ENCODE assay signal across 8 cellular contexts in genomic region chr11:65121865-65122696, GRCh38. TPM values are rescaled to one million over a fixed set of nuclear protein-coding genes. Genes with fewer than 3 reads are reported as not detected.
A peak's percentile ranks its signal among the peaks of the same experiment; 100 is the strongest.
DNase-seq lines count a peak whose midpoint lies in the region; ATAC-seq and TF ChIP-seq lines count a peak whose summit lies in the region.

FAU (minus strand) TSS chr11:65122134; CDS start chr11:65121813, 321 bp downstream.
MRPL49 (plus strand) TSS chr11:65122321; CDS start chr11:65122347, 26 bp downstream.

- no peaks in the 10 kb centered on the region for H3K9me3 Mint-ChIP-seq in T-helper 1 cell treated with Interleukin-12 subunit alpha and Interleukin-12 subunit beta and Interleukin-4 antibody, amounts not matched to agents 30 μg/mL and 1 μg/mL, for 36 hours

- peak within 1 kb of the TSS; percentile 96 for H3K4me3 Mint-ChIP-seq in T-helper 1 cell treated with Interleukin-12 subunit alpha and Interleukin-12 subunit beta and Interleukin-4 antibody, amounts not matched to agents 30 μg/mL and 1 μg/mL, for 36 hours

- peak within 1 kb of the TSS; percentile 97 for H3K27ac Mint-ChIP-seq in T-helper 1 cell treated with Interleukin-12 subunit alpha and Interleukin-12 subunit beta and Interleukin-4 antibody, amounts not matched to agents 30 μg/mL and 1 μg/mL, for 36 hours

- H3K36me3 ChIP-seq in prostate gland (peaks cover 15% of the 10 kb centered on the region in 2 donors), urinary bladder (ENCODE audit: insufficient read depth) (no peaks in the 10 kb centered on the region)

- peak within 1 kb of the TSS; percentile 65 to 79 for H3K4me3 ChIP-seq in prostate gland
- H3K4me3 ChIP-seq in urinary bladder (ENCODE audit: low read depth, low read length), result peak within 1 kb of the TSS; percentile 71

- no peaks in the 10 kb centered on the region for H3K9me3 ChIP-seq in prostate gland

- intact Hi-C loops in left cardiac atrium (cut with DNase I), result loop anchor here in 1 of 2 donors (5.0 kb wide), 1 partner anchor 60 kb away; the partner anchor contains the start of gene CAPN1
- intact Hi-C loops in prostate gland (cut with DNase I), result no loop called here

- peak within 1 kb of the TSS; percentile 90 to 96 for H3K27ac ChIP-seq in prostate gland
- H3K27ac ChIP-seq in urinary bladder (ENCODE audit: low read depth), result peak within 1 kb of the TSS; percentile 91

- TF ChIP-seq POLR2A in prostate gland (IDR thresholded peaks at IDR 0.05), result peak; percentile 98

- no peak for TF ChIP-seq CTCF in GM13976 (IDR thresholded peaks at IDR 0.05; ENCODE audit: borderline replicate concordance, control extremely low read depth, extremely low read depth, insufficient read depth, missing control alignments)
- peak in 1 of 4 experiments; percentile 18 for TF ChIP-seq CTCF in prostate gland (IDR thresholded peaks at IDR 0.05)

- peaks cover 31% of the 10 kb centered on the region for H3K4me1 Mint-ChIP-seq in T-helper 1 cell treated with Interleukin-12 subunit alpha and Interleukin-12 subunit beta and Interleukin-4 antibody, amounts not matched to agents 30 μg/mL and 1 μg/mL, for 36 hours (ENCODE audit: low read depth)

- ATAC-seq in HG02870 (IDR thresholded peaks at IDR 0.05; ENCODE audit: unreplicated experiment) (peak; percentile 56), left cardiac atrium (peak; percentile 91 to 93)

- H3K27me3 ChIP-seq in prostate gland (replicated peaks; ENCODE audit: insufficient read depth), result no peaks in the 10 kb centered on the region

- peaks cover 12% of the 10 kb centered on the region for H3K4me1 ChIP-seq in prostate gland (replicated peaks)
- H3K4me1 ChIP-seq in urinary bladder (ENCODE audit: insufficient read depth), result no peaks in the 10 kb centered on the region

- WGBS in prostate gland, result under 1% methylated on average over 64 of the region's 64 CpGs
- WGBS in urinary bladder, result under 1% methylated on average over 64 of the region's 64 CpGs

- H3K27me3 Mint-ChIP-seq in T-helper 1 cell treated with Interleukin-12 subunit alpha and Interleukin-12 subunit beta and Interleukin-4 antibody, amounts not matched to agents 30 μg/mL and 1 μg/mL, for 36 hours (ENCODE audit: low read depth), result no peaks in the 10 kb centered on the region

- H3K36me3 Mint-ChIP-seq in T-helper 1 cell treated with Interleukin-12 subunit alpha and Interleukin-12 subunit beta and Interleukin-4 antibody, amounts not matched to agents 30 μg/mL and 1 μg/mL, for 36 hours (ENCODE audit: low read depth), result peaks cover 48% of the 10 kb centered on the region

- in situ Hi-C loops in GM13976 (cut with MboI; ENCODE audit: low sequenced_read_pairs, unreplicated experiment), result no loop called here

- DNase-seq in GM13976 (ENCODE audit: low spot score) (peak; percentile 98), NCI-H1694 (lab: John Stamatoyannopoulos, UW) (peak; percentile 89), amniotic stem cell (lab: John Stamatoyannopoulos, UW) (peak; percentile 97), left cardiac atrium (peak; percentile 99), prostate gland (ENCODE audit: low spot score) (peak; percentile 99)

RNA-seq across cellular contexts. Expression of gene FAU, which starts in this region (rescaled TPM):
- total RNA-seq in left cardiac atrium (100 to 1,000 TPM; 651 to 723 TPM), prostate gland (100 to 1,000 TPM; 654 to 691 TPM), urinary bladder (177 TPM)
- 1,282 TPM for polyA plus RNA-seq in urinary bladder

RNA-seq across cellular contexts. Expression of gene MRPL49, which starts in this region (rescaled TPM):
- total RNA-seq in left cardiac atrium (10 to 100 TPM; 26.3 to 33.4 TPM), prostate gland (100 to 1,000 TPM in 1 of 2 donors, 10 to 100 TPM in 1; 99.9 to 113 TPM), urinary bladder (26.8 TPM)
- 55.6 TPM for polyA plus RNA-seq in urinary bladder

Comparison
In these comparisons a context has a peak if more than half of its experiments do, and no peak if none do; other contexts are left out.
1. Peak in every context shown above with its lines: DNase-seq, ATAC-seq, H3K4me3 ChIP-seq and H3K27ac ChIP-seq.